ENCODE assay signal across 9 cellular contexts in the genomic region with DNA sequence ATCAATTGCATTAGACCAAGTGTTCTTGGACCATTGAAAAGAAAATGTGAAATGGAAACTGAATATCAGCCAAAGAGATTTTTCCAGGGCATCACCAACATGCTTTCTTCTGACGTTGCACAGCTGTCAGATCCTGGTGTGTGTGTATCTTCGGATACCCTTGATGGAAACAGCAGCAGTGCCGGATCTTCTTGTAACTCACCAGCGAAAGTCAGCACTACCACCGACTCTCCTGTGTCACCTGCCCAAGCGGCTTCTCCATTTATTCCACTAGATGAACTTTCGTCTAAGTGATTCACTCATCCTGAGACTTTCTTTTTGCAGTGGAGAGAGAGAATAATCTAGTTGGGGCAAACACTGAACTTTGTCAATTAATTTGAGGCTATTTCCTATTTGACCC.
A peak's percentile ranks its signal among the peaks of the same experiment; 100 is the strongest.
DNase-seq lines count a peak whose midpoint lies in the region; ATAC-seq, FAIRE-seq and TF ChIP-seq lines count a peak whose summit lies in the region.
"Had no signal": no experiment of that assay in that cellular context is flagged by ENCODE, and none has a peak within 500 bp of the region (broad histone marks: within the 10 kb centered on the region; RNA-seq: fewer than 3 reads in every experiment).

No MANE protein-coding gene starts in this region.

- POLR2A ChIA-PET in AG04449 (lab: Yijun Ruan, JAX), result no interaction called here
- POLR2A ChIA-PET in HEK293T (lab: Yijun Ruan, JAX), result no interaction called here
- POLR2A ChIA-PET in GM12878 (lab: Charles Lee), result interaction anchor here (0.5 kb wide), 1 partner anchor 115 kb away, joined by 4 read pairs; no protein-coding TSS in a partner anchor

- no peak overlapping the region for H3K4ac ChIP-seq in mesenchymal stem cell (ENCODE audit: low read depth in 1 of 2, low read length in 2 of 2)

- H4K8ac ChIP-seq in mesenchymal stem cell (ENCODE audit: low read length), result no peak overlapping the region

- intact Hi-C loops in GM12878 (cut with micrococcal nuclease; ENCODE audit: unreplicated experiment), result loop anchor here (2.0 to 5.0 kb wide), 3 partner anchors 22 to 218 kb away; no protein-coding TSS in a partner anchor

- H4K91ac ChIP-seq in mesenchymal stem cell (ENCODE audit: low read length), result no peak overlapping the region

- H3K27me3 ChIP-seq in GM12878 (replicated peaks in 1 of 2; ENCODE audit: control insufficient read depth in 2 of 2, insufficient read depth in 2 of 2, low read length in 1 of 2), result no peaks in the 10 kb centered on the region
- H3K27me3 ChIP-seq in mesenchymal stem cell (ENCODE audit: control insufficient read depth in 1 of 2, insufficient read depth in 1 of 2, low read length in 2 of 2), result no peaks in the 10 kb centered on the region

- H3K79me2 ChIP-seq in GM12878 (ENCODE audit: control insufficient read depth, insufficient read depth, low read length), result peaks cover 32% of the 10 kb centered on the region

- no peak for TF ChIP-seq POLR2A in GM12878 (IDR thresholded peaks at IDR 0.05; ENCODE audit: low read depth, low read length)

- DNase-seq in AG04449 (ENCODE audit: low read depth, low spot score) (no peak), HEK293T (ENCODE audit: extremely low spot score) (peak; percentile 19), GM12878 (ENCODE audit: low read depth, low spot score) (no peak), mesenchymal stem cell (no peak), NCI-H187 (lab: John Stamatoyannopoulos, UW) (no peak), amygdala (lab: John Stamatoyannopoulos, UW) (no peak)

- H3K14ac ChIP-seq in mesenchymal stem cell (ENCODE audit: low read length in 2 of 2), result no peak overlapping the region

- H4K20me1 ChIP-seq in GM12878 (ENCODE audit: control insufficient read depth, insufficient read depth), result no peaks in the 10 kb centered on the region

- RAD21 ChIA-PET in GM12878 (lab: Charles Lee; ENCODE audit: unreplicated experiment), result interaction anchor here (1.2 kb wide), 1 partner anchor 31 kb away, joined by 3 read pairs; no protein-coding TSS in a partner anchor

- H3K4me2 ChIP-seq in GM12878 (ENCODE audit: control insufficient read depth, insufficient read depth) (peak overlapping the region; percentile 95), mesenchymal stem cell (ENCODE audit: low read length, poor library complexity, severe bottlenecking) (peak overlapping the region; percentile 98)

- no peak for FAIRE-seq in GM12878 (lab: Jason Lieb, UNC)
- FAIRE-seq: frontal cortex had no signal

- H2BK5ac ChIP-seq in mesenchymal stem cell (ENCODE audit: low read depth, low read length, poor library complexity, severe bottlenecking), result no peak overlapping the region

- H3K27ac ChIP-seq in GM12878 (ENCODE audit: control insufficient read depth, insufficient read depth) (peak overlapping the region; percentile 92), mesenchymal stem cell (ENCODE audit: low read length, poor library complexity, severe bottlenecking) (no peak overlapping the region)

- H2BK120ac ChIP-seq in mesenchymal stem cell (ENCODE audit: low read depth, low read length), result no peak overlapping the region

- TF ChIP-seq CTCF in AG04449 (IDR thresholded peaks at IDR 0.05; ENCODE audit: insufficient read depth, low read length, missing control alignments) (no peak), GM12878 (IDR thresholded peaks at IDR 0.05 in 2 of 3, conservative IDR thresholded peaks at IDR 0.05 in 1 of 3; ENCODE audit: control insufficient read depth in 2 of 3, extremely low read depth in 1 of 3, insufficient read depth in 1 of 3, low read depth in 3 of 3, low read length in 3 of 3) (no peak)

- H3K9ac ChIP-seq in GM12878 (ENCODE audit: control insufficient read depth, insufficient read depth, low read length) (peak overlapping the region; percentile 93), mesenchymal stem cell (ENCODE audit: low read length) (peak overlapping the region; percentile 95)

- ATAC-seq in GM12878 (0 out of 3 replicates have a peak, but pooled peaks have one; percentile 7), GM19455 (IDR thresholded peaks at IDR 0.05; ENCODE audit: unreplicated experiment) (no peak), GM21447 (IDR thresholded peaks at IDR 0.05; ENCODE audit: unreplicated experiment) (no peak)

- H3K36me3 ChIP-seq in GM12878 (ENCODE audit: control insufficient read depth in 2 of 2, insufficient read depth in 2 of 2, low read length in 1 of 2), result no peaks in the 10 kb centered on the region
- H3K36me3 ChIP-seq in mesenchymal stem cell (ENCODE audit: control insufficient read depth in 1 of 2, insufficient read depth in 2 of 2, low read depth in 1 of 2, low read length in 2 of 2), result peaks cover 0 to 4% of the 10 kb centered on the region in 2 experiments

- BruUV-seq in GM12878 (replicated peaks; lab: Mats Ljungman, UMichigan), result TSS peak; percentile 65

- no peak for TF ChIP-seq EP300 in GM12878 (IDR thresholded peaks at IDR 0.05; ENCODE audit: borderline replicate concordance in 1 of 2, control insufficient read depth in 1 of 2, low read depth in 2 of 2, low read length in 2 of 2)

- H2AFZ ChIP-seq in GM12878 (ENCODE audit: control insufficient read depth, low read depth, low read length) (peak overlapping the region; percentile 96; the same call in 1 of the 2 replicates), mesenchymal stem cell (ENCODE audit: low read depth, low read length) (no peak overlapping the region)

- H2BK15ac ChIP-seq in mesenchymal stem cell (ENCODE audit: low read depth, poor library complexity, severe bottlenecking), result no peak overlapping the region

- TF ChIP-seq RAD21 in GM12878 (IDR thresholded peaks at IDR 0.05; ENCODE audit: insufficient read depth, low read depth, low read length), result no peak

- no peak overlapping the region for H2AK5ac ChIP-seq in mesenchymal stem cell (ENCODE audit: low read length, severe bottlenecking)

- peak overlapping the region; percentile 79 for H3K4me3 ChIP-seq in AG04449 (ENCODE audit: low read depth, low read length)
- H3K4me3 ChIP-seq in GM12878, result peak overlapping the region; percentile 83
- H3K4me3 ChIP-seq in mesenchymal stem cell (ENCODE audit: insufficient read depth in 1 of 2, low read depth in 1 of 2, low read length in 2 of 2), result peak overlapping the region; percentile 86 to 96

- H3K4me1 ChIP-seq in GM12878 (ENCODE audit: control insufficient read depth, insufficient read depth, low read length) (peaks cover 2% of the 10 kb centered on the region; the same call in 1 of the 2 replicates), mesenchymal stem cell (ENCODE audit: control insufficient read depth, insufficient read depth, low read depth, low read length) (peaks cover 5% of the 10 kb centered on the region)

- peaks cover 11% of the 10 kb centered on the region for H3K79me1 ChIP-seq in mesenchymal stem cell (replicated peaks; ENCODE audit: low read length, poor library complexity, severe bottlenecking)

- H3K9me3 ChIP-seq in GM12878 (replicated peaks; ENCODE audit: control insufficient read depth, insufficient read depth, low read length) (no peaks in the 10 kb centered on the region), mesenchymal stem cell (ENCODE audit: control insufficient read depth, low read length) (no peaks in the 10 kb centered on the region)

- no peak overlapping the region for H3K18ac ChIP-seq in mesenchymal stem cell (ENCODE audit: low read depth in 1 of 2, low read length in 2 of 2)

- SMC1A ChIA-PET in GM12878 (lab: Charles Lee; ENCODE audit: uncharacterized antibody, unreplicated experiment), result interaction anchor here (1.2 to 1.7 kb wide), 3 partner anchors 136 to 171 kb away, joined by 4 to 5 read pairs (median 4); no protein-coding TSS in a partner anchor

- H2BK12ac ChIP-seq in mesenchymal stem cell (ENCODE audit: low read length in 2 of 2), result no peak overlapping the region

- peak overlapping the region in 1 of 2 experiments; percentile 2 for H3K23ac ChIP-seq in mesenchymal stem cell (ENCODE audit: low read length in 2 of 2)

- CTCF ChIA-PET in AG04449 (lab: Yijun Ruan, JAX), result no interaction called here
- CTCF ChIA-PET in HEK293T (lab: Yijun Ruan, JAX), result no interaction called here
- CTCF ChIA-PET in GM12878 (lab: Yijun Ruan, JAX), result interaction anchor here (0.8 to 1.0 kb wide), 2 partner anchors 22 to 75 kb away, joined by 3 read pairs; a partner anchor contains a TSS

- WGBS in GM12878 (ENCODE audit: insufficient coverage, insufficient replicate concordance, low lambda C conversion rate, missing lambda C conversion rate), result 3% methylated on average over 7 of the region's 7 CpGs
- WGBS in mesenchymal stem cell, result 13% methylated on average over 3 of the region's 7 CpGs

- in situ Hi-C loops in GM12878 (cut with MboI), result loop anchor here (5.0 kb wide), 1 partner anchor 222 kb away; no protein-coding TSS in a partner anchor

TF ChIP-seq in HEK293T, 16 proteins besides CTCF, POLR2A, EP300 and RAD21 (continues in another document):
- TF ChIP-seq L3MBTL2 (conservative IDR thresholded peaks at IDR 0.05), result no peak
- TF ChIP-seq CTBP1 (IDR thresholded peaks at IDR 0.05; ENCODE audit: borderline replicate concordance), result no peak
- TF ChIP-seq LEF1 (IDR thresholded peaks at IDR 0.05; ENCODE audit: borderline replicate concordance), result no peak
- no peak for TF ChIP-seq SP1 (IDR thresholded peaks at IDR 0.05)
- TF ChIP-seq FOXK2 (IDR thresholded peaks at IDR 0.05), result no peak
- no peak for TF ChIP-seq ZNF384 (IDR thresholded peaks at IDR 0.05)
- no peak for TF ChIP-seq NFRKB (IDR thresholded peaks at IDR 0.05)
- no peak for TF ChIP-seq FOXA1 (IDR thresholded peaks at IDR 0.05)
- no peak for TF ChIP-seq TARDBP (IDR thresholded peaks at IDR 0.05)
- TF ChIP-seq FOXM1 (IDR thresholded peaks at IDR 0.05; ENCODE audit: borderline replicate concordance), result no peak
- no peak for TF ChIP-seq ELF4 (IDR thresholded peaks at IDR 0.05)

TF ChIP-seq in GM12878, 131 proteins besides CTCF, POLR2A, EP300 and RAD21 (continues in another document):
- TF ChIP-seq, protein P1, sequence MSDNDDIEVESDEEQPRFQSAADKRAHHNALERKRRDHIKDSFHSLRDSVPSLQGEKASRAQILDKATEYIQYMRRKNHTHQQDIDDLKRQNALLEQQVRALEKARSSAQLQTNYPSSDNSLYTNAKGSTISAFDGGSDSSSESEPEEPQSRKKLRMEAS (IDR thresholded peaks at IDR 0.05; ENCODE audit: low read depth, low read length), result no peak
- TF ChIP-seq, protein P2, sequence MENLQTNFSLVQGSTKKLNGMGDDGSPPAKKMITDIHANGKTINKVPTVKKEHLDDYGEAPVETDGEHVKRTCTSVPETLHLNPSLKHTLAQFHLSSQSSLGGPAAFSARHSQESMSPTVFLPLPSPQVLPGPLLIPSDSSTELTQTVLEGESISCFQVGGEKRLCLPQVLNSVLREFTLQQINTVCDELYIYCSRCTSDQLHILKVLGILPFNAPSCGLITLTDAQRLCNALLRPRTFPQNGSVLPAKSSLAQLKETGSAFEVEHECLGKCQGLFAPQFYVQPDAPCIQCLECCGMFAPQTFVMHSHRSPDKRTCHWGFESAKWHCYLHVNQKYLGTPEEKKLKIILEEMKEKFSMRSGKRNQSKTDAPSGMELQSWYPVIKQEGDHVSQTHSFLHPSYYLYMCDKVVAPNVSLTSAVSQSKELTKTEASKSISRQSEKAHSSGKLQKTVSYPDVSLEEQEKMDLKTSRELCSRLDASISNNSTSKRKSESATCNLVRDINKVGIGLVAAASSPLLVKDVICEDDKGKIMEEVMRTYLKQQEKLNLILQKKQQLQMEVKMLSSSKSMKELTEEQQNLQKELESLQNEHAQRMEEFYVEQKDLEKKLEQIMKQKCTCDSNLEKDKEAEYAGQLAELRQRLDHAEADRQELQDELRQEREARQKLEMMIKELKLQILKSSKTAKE (IDR thresholded peaks at IDR 0.05; ENCODE audit: low read depth, poor library complexity, severe bottlenecking), result no peak
- no peak for TF ChIP-seq DPF2 (IDR thresholded peaks at IDR 0.05)
